ENCODE assay signal across 8 cellular contexts in genomic region chr15:91857772-91858171, GRCh38. TPM values are rescaled to one million over a fixed set of nuclear protein-coding genes. Genes with fewer than 3 reads are reported as not detected.
DNase-seq lines count a peak whose midpoint lies in the region; ATAC-seq and TF ChIP-seq lines count a peak whose summit lies in the region.

No MANE protein-coding gene starts in this region.

- ATAC-seq in GM19468 (IDR thresholded peaks at IDR 0.05; ENCODE audit: extremely low read depth, unreplicated experiment) (peak; percentile 63), HG03520 (IDR thresholded peaks at IDR 0.05; ENCODE audit: unreplicated experiment) (peak; percentile 47), mucosa of descending colon (no peak)
- peak; percentile 25 for ATAC-seq in activated naive CD8-positive, alpha-beta T cell treated with anti-CD3 and anti-CD28 coated beads, Interleukin-2, amount 10 ng/mL, durations not matched to agents 7 days and 5 days (ENCODE audit: low read depth)

- peaks cover 53% of the 10 kb centered on the region for H3K4me1 Mint-ChIP-seq in activated naive CD8-positive, alpha-beta T cell treated with anti-CD3 and anti-CD28 coated beads, Interleukin-2, amount 10 ng/mL, durations not matched to agents 7 days and 5 days

- H3K36me3 Mint-ChIP-seq in activated naive CD8-positive, alpha-beta T cell treated with anti-CD3 and anti-CD28 coated beads, Interleukin-2, amount 10 ng/mL, durations not matched to agents 7 days and 5 days, result peaks cover 18% of the 10 kb centered on the region

- TF ChIP-seq EP300 in tibial nerve (IDR thresholded peaks at IDR 0.05), result no peak

- DNase-seq in GM12865 (ENCODE audit: low read depth) (peak; percentile 70), mucosa of descending colon (no peak), AG08395 (ENCODE audit: low spot score) (no peak), tibial nerve (ENCODE audit: low spot score in 2 of 2) (no peak), NCI-H1417 treated with DMSO at 0.1 percent for 48 hours (lab: John Stamatoyannopoulos, UW) (no peak)
- DNase-seq in activated naive CD8-positive, alpha-beta T cell treated with anti-CD3 and anti-CD28 coated beads, Interleukin-2, amount 10 ng/mL, durations not matched to agents 7 days and 5 days, result no peak

- peak overlapping the region; percentile 65 for H3K4me3 Mint-ChIP-seq in activated naive CD8-positive, alpha-beta T cell treated with anti-CD3 and anti-CD28 coated beads, Interleukin-2, amount 10 ng/mL, durations not matched to agents 7 days and 5 days

- peak overlapping the region; percentile 78 for H3K27ac Mint-ChIP-seq in activated naive CD8-positive, alpha-beta T cell treated with anti-CD3 and anti-CD28 coated beads, Interleukin-2, amount 10 ng/mL, durations not matched to agents 7 days and 5 days

- H3K9me3 ChIP-seq in mucosa of descending colon, result no peaks in the 10 kb centered on the region
- no peaks in the 10 kb centered on the region for H3K9me3 ChIP-seq in tibial nerve

- peaks cover 20% of the 10 kb centered on the region for H3K4me1 ChIP-seq in mucosa of descending colon (ENCODE audit: low read depth)
- H3K4me1 ChIP-seq in tibial nerve, result peaks cover 0 to 33% (median 6%) of the 10 kb centered on the region in 4 donors

- TF ChIP-seq CTCF in GM12865 (IDR thresholded peaks at IDR 0.05; ENCODE audit: insufficient read depth, low read depth, low read length, missing control alignments), result no peak
- no peak for TF ChIP-seq CTCF in mucosa of descending colon (IDR thresholded peaks at IDR 0.05)
- TF ChIP-seq CTCF in tibial nerve (IDR thresholded peaks at IDR 0.05), result no peak

- 84 to 95% methylated on average over 2 of the region's 2 CpGs for WGBS in tibial nerve, 2 donors

- H3K27me3 Mint-ChIP-seq in activated naive CD8-positive, alpha-beta T cell treated with anti-CD3 and anti-CD28 coated beads, Interleukin-2, amount 10 ng/mL, durations not matched to agents 7 days and 5 days, result no peaks in the 10 kb centered on the region

- no peak for TF ChIP-seq POLR2A in tibial nerve (IDR thresholded peaks at IDR 0.05)

- intact Hi-C loops in mucosa of descending colon (cut with DNase I, micrococcal nuclease), result loop anchor here (10.0 kb wide), 3 partner anchors 97 to 553 kb away; no protein-coding TSS in a partner anchor

- no peaks in the 10 kb centered on the region for H3K9me3 Mint-ChIP-seq in activated naive CD8-positive, alpha-beta T cell treated with anti-CD3 and anti-CD28 coated beads, Interleukin-2, amount 10 ng/mL, durations not matched to agents 7 days and 5 days

- H3K27me3 ChIP-seq in tibial nerve, result no peaks in the 10 kb centered on the region

- no peak overlapping the region for H3K27ac ChIP-seq in tibial nerve

- POLR2A ChIA-PET in activated naive CD8-positive, alpha-beta T cell treated with anti-CD3 and anti-CD28 coated beads, Interleukin-2, amount 10 ng/mL, durations not matched to agents 7 days and 5 days (lab: Charles Lee), result no interaction called here

- H3K4me3 ChIP-seq in GM12865 (ENCODE audit: low read depth, low read length) (no peak overlapping the region), mucosa of descending colon (no peak overlapping the region), tibial nerve (no peak overlapping the region)

- H3K36me3 ChIP-seq in mucosa of descending colon (ENCODE audit: low read depth), result no peaks in the 10 kb centered on the region
- H3K36me3 ChIP-seq in tibial nerve, result peaks cover 0 to 4% (median 0%) of the 10 kb centered on the region in 3 donors

RNA-seq across cellular contexts. Expression of gene SLCO3A1, which starts 4.3 kb away (rescaled TPM):
- total RNA-seq in activated naive CD8-positive, alpha-beta T cell treated with anti-CD3 and anti-CD28 coated beads, Interleukin-2, amount 10 ng/mL, durations not matched to agents 7 days and 5 days, result 10 to 100 TPM; 29.2 to 29.5 TPM
- total RNA-seq in mucosa of descending colon, result 10 to 100 TPM; 13.4 to 23.8 (median 14.3) TPM
- total RNA-seq in tibial nerve, result 10 to 100 TPM; 13.8 to 20.2 (median 14.3) TPM
